Comparison of ENCODE assay signal across 16 cellular contexts in genomic region chr5:31941356-31941755, GRCh38.
DNase-seq lines count a peak whose midpoint lies in the region; ATAC-seq and TF ChIP-seq lines count a peak whose summit lies in the region.
"Had no signal": no experiment of that assay in that cellular context is flagged by ENCODE, and none has a peak within 500 bp of the region (broad histone marks: within the 10 kb centered on the region; RNA-seq: fewer than 3 reads in every experiment).

No MANE protein-coding gene starts in this region.

- H3K4me3 Mint-ChIP-seq in MCF 10A (ENCODE audit: unreplicated experiment), result no peak overlapping the region
- H3K4me3 Mint-ChIP-seq in neural progenitor cell, result no peak overlapping the region
- H3K4me3 Mint-ChIP-seq in natural killer cell, result no peak overlapping the region
- H3K4me3 Mint-ChIP-seq in CD8-positive, alpha-beta T cell, result no peak overlapping the region
- H3K4me3 Mint-ChIP-seq: CD4-positive, CD25-positive, alpha-beta regulatory T cell had no signal

- no peaks in the 10 kb centered on the region for H3K27me3 ChIP-seq in breast epithelium
- H3K27me3 ChIP-seq in neural progenitor cell, result no peaks in the 10 kb centered on the region
- no peaks in the 10 kb centered on the region for H3K27me3 ChIP-seq in CD8-positive, alpha-beta T cell (ENCODE audit: insufficient read depth, low read length)
- H3K27me3 ChIP-seq: BLaER1 treated with 17β-estradiol and CSF1 and Interleukin-3, amounts not matched to agents 10 nM and 100 nM had no signal

- H3K4me1 Mint-ChIP-seq in MCF 10A (ENCODE audit: insufficient read depth, unreplicated experiment) (peaks cover 45% of the 10 kb centered on the region), neural progenitor cell (peaks cover 17% of the 10 kb centered on the region), natural killer cell (no peaks in the 10 kb centered on the region)
- no peaks in the 10 kb centered on the region for H3K4me1 Mint-ChIP-seq in CD8-positive, alpha-beta T cell (ENCODE audit: low read depth)
- H3K4me1 Mint-ChIP-seq: CD4-positive, CD25-positive, alpha-beta regulatory T cell had no signal

- peaks cover 24% of the 10 kb centered on the region for H3K36me3 Mint-ChIP-seq in MCF 10A (ENCODE audit: insufficient read depth, unreplicated experiment)
- H3K36me3 Mint-ChIP-seq in neural progenitor cell, result no peaks in the 10 kb centered on the region
- H3K36me3 Mint-ChIP-seq in natural killer cell, result no peaks in the 10 kb centered on the region
- H3K36me3 Mint-ChIP-seq in CD8-positive, alpha-beta T cell, result no peaks in the 10 kb centered on the region
- H3K36me3 Mint-ChIP-seq: CD4-positive, CD25-positive, alpha-beta regulatory T cell had no signal

- no peaks in the 10 kb centered on the region for H3K79me2 ChIP-seq in neural progenitor cell (ENCODE audit: low read depth)

- H3K27me3 Mint-ChIP-seq in MCF 10A (ENCODE audit: insufficient read depth, unreplicated experiment) (no peaks in the 10 kb centered on the region), neural progenitor cell (ENCODE audit: insufficient read depth, low read depth) (peaks cover 9% of the 10 kb centered on the region), natural killer cell (ENCODE audit: low read depth in 2 of 2) (no peaks in the 10 kb centered on the region)
- H3K27me3 Mint-ChIP-seq in CD8-positive, alpha-beta T cell (ENCODE audit: low read depth), result no peaks in the 10 kb centered on the region

- POLR2A ChIA-PET in MCF 10A (lab: Yijun Ruan, JAX), result interaction anchor here (0.9 to 1.1 kb wide), 4 partner anchors 19 to 232 kb away, joined by 3 to 4 read pairs (median 4); no protein-coding TSS in a partner anchor
- POLR2A ChIA-PET in CD8-positive, alpha-beta T cell (lab: Charles Lee), result no interaction called here

- DNase-seq in breast epithelium (ENCODE audit: low spot score in 2 of 2), result no peak
- DNase-seq in MCF 10A (ENCODE audit: unreplicated experiment), result no peak
- no peak for DNase-seq in neural progenitor cell (ENCODE audit: low spot score)
- no peak for DNase-seq in mucosa of gallbladder (ENCODE audit: low spot score)
- DNase-seq in natural killer cell, result no peak
- no peak for DNase-seq in mucosa of descending colon
- DNase-seq in CD8-positive, alpha-beta T cell, result no peak
- DNase-seq: 8988T; Calu3; CD4-positive, CD25-positive, alpha-beta regulatory T cell; DMS153; GF-D8; IMR-90 had no signal

- no peak overlapping the region for H3K4me3 ChIP-seq in breast epithelium
- H3K4me3 ChIP-seq in neural progenitor cell, result no peak overlapping the region
- H3K4me3 ChIP-seq in mucosa of descending colon, result no peak overlapping the region
- no peak overlapping the region for H3K4me3 ChIP-seq in CD8-positive, alpha-beta T cell (ENCODE audit: low read depth, low read length)
- H3K4me3 ChIP-seq: BLaER1 treated with 17β-estradiol and CSF1 and Interleukin-3, amounts not matched to agents 10 nM and 100 nM; HAP-1 had no signal

- TF ChIP-seq CTCF in breast epithelium (IDR thresholded peaks at IDR 0.05) (no peak), MCF 10A (IDR thresholded peaks at IDR 0.05; ENCODE audit: unreplicated experiment) (no peak), neural progenitor cell (IDR thresholded peaks at IDR 0.05) (no peak), natural killer cell (IDR thresholded peaks at IDR 0.05) (no peak), mucosa of descending colon (IDR thresholded peaks at IDR 0.05) (no peak)
- TF ChIP-seq CTCF in CD8-positive, alpha-beta T cell (IDR thresholded peaks at IDR 0.05), result no peak

- H4K20me1 ChIP-seq in neural progenitor cell (ENCODE audit: low read depth), result no peaks in the 10 kb centered on the region
- H4K20me1 ChIP-seq: BLaER1 treated with 17β-estradiol and CSF1 and Interleukin-3, amounts not matched to agents 10 nM and 100 nM had no signal

- H3K4me2 ChIP-seq in neural progenitor cell, result no peak overlapping the region
- H3K4me2 ChIP-seq: BLaER1 treated with 17β-estradiol and CSF1 and Interleukin-3, amounts not matched to agents 10 nM and 100 nM had no signal

- H3K27ac Mint-ChIP-seq in MCF 10A (ENCODE audit: low read depth, unreplicated experiment) (no peak overlapping the region), neural progenitor cell (peak overlapping the region; percentile 5), natural killer cell (no peak overlapping the region)
- H3K27ac Mint-ChIP-seq in CD8-positive, alpha-beta T cell, result no peak overlapping the region
- H3K27ac Mint-ChIP-seq: CD4-positive, CD25-positive, alpha-beta regulatory T cell had no signal

- BruUV-seq in MCF 10A (replicated peaks; lab: Mats Ljungman, UMichigan), result no TSS peak

- no peak overlapping the region for H2AFZ ChIP-seq in neural progenitor cell (replicated peaks)

- no peak overlapping the region for H3K9ac ChIP-seq in neural progenitor cell
- H3K9ac ChIP-seq: BLaER1 treated with 17β-estradiol and CSF1 and Interleukin-3, amounts not matched to agents 10 nM and 100 nM had no signal

- H3K27ac ChIP-seq in breast epithelium (peak overlapping the region; percentile 37 to 64), neural progenitor cell (no peak overlapping the region)
- no peak overlapping the region for H3K27ac ChIP-seq in CD8-positive, alpha-beta T cell (ENCODE audit: low read depth, low read length)
- H3K27ac ChIP-seq: BLaER1 treated with 17β-estradiol and CSF1 and Interleukin-3, amounts not matched to agents 10 nM and 100 nM had no signal

- H3K9me3 Mint-ChIP-seq in MCF 10A (ENCODE audit: unreplicated experiment) (no peaks in the 10 kb centered on the region), neural progenitor cell (peaks cover 4% of the 10 kb centered on the region), natural killer cell (peaks cover 0 to 2% of the 10 kb centered on the region in 2 donors)
- H3K9me3 Mint-ChIP-seq in CD8-positive, alpha-beta T cell, result no peaks in the 10 kb centered on the region

- H3K36me3 ChIP-seq in breast epithelium (no peaks in the 10 kb centered on the region), neural progenitor cell (no peaks in the 10 kb centered on the region), mucosa of descending colon (ENCODE audit: low read depth) (no peaks in the 10 kb centered on the region)
- H3K36me3 ChIP-seq in CD8-positive, alpha-beta T cell (ENCODE audit: insufficient read depth, low read length), result no peaks in the 10 kb centered on the region
- H3K36me3 ChIP-seq: BLaER1 treated with 17β-estradiol and CSF1 and Interleukin-3, amounts not matched to agents 10 nM and 100 nM; HAP-1 had no signal

- ATAC-seq in esophagus mucosa, result peak; percentile 18
- no peak for ATAC-seq in natural killer cell
- ATAC-seq in mucosa of descending colon, result no peak
- ATAC-seq in CD8-positive, alpha-beta T cell, result no peak

- no peaks in the 10 kb centered on the region for H3F3A ChIP-seq in neural progenitor cell (ENCODE audit: low read depth)

- H3K4me1 ChIP-seq in breast epithelium (no peaks in the 10 kb centered on the region), neural progenitor cell (no peaks in the 10 kb centered on the region), mucosa of descending colon (ENCODE audit: low read depth) (no peaks in the 10 kb centered on the region)
- no peaks in the 10 kb centered on the region for H3K4me1 ChIP-seq in CD8-positive, alpha-beta T cell (ENCODE audit: insufficient read depth, low read length)
- H3K4me1 ChIP-seq: BLaER1 treated with 17β-estradiol and CSF1 and Interleukin-3, amounts not matched to agents 10 nM and 100 nM; HAP-1 had no signal

- intact Hi-C loops in breast epithelium (cut with DNase I; ENCODE audit: low total_unique reads) (no loop called here), MCF 10A (cut with micrococcal nuclease) (no loop called here), natural killer cell (cut with micrococcal nuclease) (no loop called here), mucosa of descending colon (cut with DNase I, micrococcal nuclease) (no loop called here)
- intact Hi-C loops in CD8-positive, alpha-beta T cell (cut with DNase I, micrococcal nuclease), result no loop called here

- TF ChIP-seq POLR2A in breast epithelium (IDR thresholded peaks at IDR 0.05), result no peak

- no peaks in the 10 kb centered on the region for H3K9me3 ChIP-seq in breast epithelium
- no peaks in the 10 kb centered on the region for H3K9me3 ChIP-seq in neural progenitor cell (ENCODE audit: low read depth)
- H3K9me3 ChIP-seq in mucosa of descending colon, result no peaks in the 10 kb centered on the region
- H3K9me3 ChIP-seq in CD8-positive, alpha-beta T cell (ENCODE audit: low read length), result no peaks in the 10 kb centered on the region

- CTCF ChIA-PET in MCF 10A (lab: Yijun Ruan, JAX), result interaction anchor here (1.2 kb wide), 1 partner anchor 86 kb away, joined by 3 read pairs; no protein-coding TSS in a partner anchor
- CTCF ChIA-PET in CD8-positive, alpha-beta T cell (lab: Charles Lee), result no interaction called here

Comparison
In these comparisons a context has a peak if more than half of its experiments do, and no peak if none do; other contexts are left out.
1. H3K27ac ChIP-seq: peak in breast epithelium (2 of 2); none in neural progenitor cell (single experiment) and CD8-positive, alpha-beta T cell (single experiment).